Comparison of ENCODE assay signal across 1 cellular context in genomic region chr10:75191821-75192568, GRCh38.
TF ChIP-seq lines count a peak whose summit lies in the region.

No MANE protein-coding gene starts in this region.

TF ChIP-seq in K562, 482 proteins besides CTCF, POLR2A, EP300 and RAD21 (continued from another document and continues in another):
- no peak for TF ChIP-seq CHD7 (IDR thresholded peaks at IDR 0.05; ENCODE audit: low read depth, low read length)
- no peak for TF ChIP-seq RFX5 (IDR thresholded peaks at IDR 0.05; ENCODE audit: low read depth, low read length)
- TF ChIP-seq KDM2B (CRISPR knock-in tag; IDR thresholded peaks at IDR 0.05) = no peak
- TF ChIP-seq HSF4 (CRISPR knock-in tag; IDR thresholded peaks at IDR 0.05; ENCODE audit: borderline replicate concordance) = no peak
- TF ChIP-seq NUFIP1 (IDR thresholded peaks at IDR 0.05; ENCODE audit: partially characterized antibody) = no peak
- TF ChIP-seq ZNF778 (CRISPR knock-in tag; IDR thresholded peaks at IDR 0.05) = no peak
- TF ChIP-seq KAT7 (CRISPR knock-in tag; IDR thresholded peaks at IDR 0.05; ENCODE audit: borderline replicate concordance) = no peak
- TF ChIP-seq, protein P1, sequence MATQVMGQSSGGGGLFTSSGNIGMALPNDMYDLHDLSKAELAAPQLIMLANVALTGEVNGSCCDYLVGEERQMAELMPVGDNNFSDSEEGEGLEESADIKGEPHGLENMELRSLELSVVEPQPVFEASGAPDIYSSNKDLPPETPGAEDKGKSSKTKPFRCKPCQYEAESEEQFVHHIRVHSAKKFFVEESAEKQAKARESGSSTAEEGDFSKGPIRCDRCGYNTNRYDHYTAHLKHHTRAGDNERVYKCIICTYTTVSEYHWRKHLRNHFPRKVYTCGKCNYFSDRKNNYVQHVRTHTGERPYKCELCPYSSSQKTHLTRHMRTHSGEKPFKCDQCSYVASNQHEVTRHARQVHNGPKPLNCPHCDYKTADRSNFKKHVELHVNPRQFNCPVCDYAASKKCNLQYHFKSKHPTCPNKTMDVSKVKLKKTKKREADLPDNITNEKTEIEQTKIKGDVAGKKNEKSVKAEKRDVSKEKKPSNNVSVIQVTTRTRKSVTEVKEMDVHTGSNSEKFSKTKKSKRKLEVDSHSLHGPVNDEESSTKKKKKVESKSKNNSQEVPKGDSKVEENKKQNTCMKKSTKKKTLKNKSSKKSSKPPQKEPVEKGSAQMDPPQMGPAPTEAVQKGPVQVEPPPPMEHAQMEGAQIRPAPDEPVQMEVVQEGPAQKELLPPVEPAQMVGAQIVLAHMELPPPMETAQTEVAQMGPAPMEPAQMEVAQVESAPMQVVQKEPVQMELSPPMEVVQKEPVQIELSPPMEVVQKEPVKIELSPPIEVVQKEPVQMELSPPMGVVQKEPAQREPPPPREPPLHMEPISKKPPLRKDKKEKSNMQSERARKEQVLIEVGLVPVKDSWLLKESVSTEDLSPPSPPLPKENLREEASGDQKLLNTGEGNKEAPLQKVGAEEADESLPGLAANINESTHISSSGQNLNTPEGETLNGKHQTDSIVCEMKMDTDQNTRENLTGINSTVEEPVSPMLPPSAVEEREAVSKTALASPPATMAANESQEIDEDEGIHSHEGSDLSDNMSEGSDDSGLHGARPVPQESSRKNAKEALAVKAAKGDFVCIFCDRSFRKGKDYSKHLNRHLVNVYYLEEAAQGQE (CRISPR knock-in tag; IDR thresholded peaks at IDR 0.05; ENCODE audit: low read depth) = no peak
- no peak for TF ChIP-seq IRF9 (tag; IDR thresholded peaks at IDR 0.05)
- TF ChIP-seq TGIF2 (CRISPR knock-in tag; IDR thresholded peaks at IDR 0.05) = no peak
- no peak for TF ChIP-seq RBM17 (IDR thresholded peaks at IDR 0.05; ENCODE audit: borderline replicate concordance, low read depth, low read length)
- 0 out of 2 replicates have a peak, but pooled peaks have one; percentile 22 for TF ChIP-seq HLTF (IDR thresholded peaks at IDR 0.05)
- no peak; a peak in 1 of 4 replicates for TF ChIP-seq SRF (CRISPR knock-in tag; IDR thresholded peaks at IDR 0.05)
- TF ChIP-seq STAT5B (CRISPR knock-in tag; IDR thresholded peaks at IDR 0.05) = no peak
- TF ChIP-seq CREM (IDR thresholded peaks at IDR 0.05; ENCODE audit: low read depth) = peak; percentile 87
- TF ChIP-seq, protein P2, sequence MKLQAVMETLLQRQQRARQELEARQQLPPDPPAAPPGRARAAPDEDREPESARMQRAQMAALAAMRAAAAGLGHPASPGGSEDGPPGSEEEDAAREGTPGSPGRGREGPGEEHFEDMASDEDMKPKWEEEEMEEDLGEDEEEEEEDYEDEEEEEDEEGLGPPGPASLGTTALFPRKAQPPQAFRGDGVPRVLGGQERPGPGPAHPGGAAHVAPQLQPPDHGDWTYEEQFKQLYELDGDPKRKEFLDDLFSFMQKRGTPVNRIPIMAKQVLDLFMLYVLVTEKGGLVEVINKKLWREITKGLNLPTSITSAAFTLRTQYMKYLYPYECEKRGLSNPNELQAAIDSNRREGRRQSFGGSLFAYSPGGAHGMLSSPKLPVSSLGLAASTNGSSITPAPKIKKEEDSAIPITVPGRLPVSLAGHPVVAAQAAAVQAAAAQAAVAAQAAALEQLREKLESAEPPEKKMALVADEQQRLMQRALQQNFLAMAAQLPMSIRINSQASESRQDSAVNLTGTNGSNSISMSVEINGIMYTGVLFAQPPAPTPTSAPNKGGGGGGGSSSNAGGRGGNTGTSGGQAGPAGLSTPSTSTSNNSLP (IDR thresholded peaks at IDR 0.05; ENCODE audit: borderline replicate concordance, low read depth, low read length) = peak; percentile 69; the same call in 1 of the 2 replicates
- no peak for TF ChIP-seq MITF (IDR thresholded peaks at IDR 0.05)
- TF ChIP-seq FOXP1 (CRISPR knock-in tag; IDR thresholded peaks at IDR 0.05) = no peak
- peak; percentile 89 for TF ChIP-seq NEUROD1 (IDR thresholded peaks at IDR 0.05; ENCODE audit: borderline replicate concordance, low read depth, low read length, partially characterized antibody)
- TF ChIP-seq, protein P3, sequence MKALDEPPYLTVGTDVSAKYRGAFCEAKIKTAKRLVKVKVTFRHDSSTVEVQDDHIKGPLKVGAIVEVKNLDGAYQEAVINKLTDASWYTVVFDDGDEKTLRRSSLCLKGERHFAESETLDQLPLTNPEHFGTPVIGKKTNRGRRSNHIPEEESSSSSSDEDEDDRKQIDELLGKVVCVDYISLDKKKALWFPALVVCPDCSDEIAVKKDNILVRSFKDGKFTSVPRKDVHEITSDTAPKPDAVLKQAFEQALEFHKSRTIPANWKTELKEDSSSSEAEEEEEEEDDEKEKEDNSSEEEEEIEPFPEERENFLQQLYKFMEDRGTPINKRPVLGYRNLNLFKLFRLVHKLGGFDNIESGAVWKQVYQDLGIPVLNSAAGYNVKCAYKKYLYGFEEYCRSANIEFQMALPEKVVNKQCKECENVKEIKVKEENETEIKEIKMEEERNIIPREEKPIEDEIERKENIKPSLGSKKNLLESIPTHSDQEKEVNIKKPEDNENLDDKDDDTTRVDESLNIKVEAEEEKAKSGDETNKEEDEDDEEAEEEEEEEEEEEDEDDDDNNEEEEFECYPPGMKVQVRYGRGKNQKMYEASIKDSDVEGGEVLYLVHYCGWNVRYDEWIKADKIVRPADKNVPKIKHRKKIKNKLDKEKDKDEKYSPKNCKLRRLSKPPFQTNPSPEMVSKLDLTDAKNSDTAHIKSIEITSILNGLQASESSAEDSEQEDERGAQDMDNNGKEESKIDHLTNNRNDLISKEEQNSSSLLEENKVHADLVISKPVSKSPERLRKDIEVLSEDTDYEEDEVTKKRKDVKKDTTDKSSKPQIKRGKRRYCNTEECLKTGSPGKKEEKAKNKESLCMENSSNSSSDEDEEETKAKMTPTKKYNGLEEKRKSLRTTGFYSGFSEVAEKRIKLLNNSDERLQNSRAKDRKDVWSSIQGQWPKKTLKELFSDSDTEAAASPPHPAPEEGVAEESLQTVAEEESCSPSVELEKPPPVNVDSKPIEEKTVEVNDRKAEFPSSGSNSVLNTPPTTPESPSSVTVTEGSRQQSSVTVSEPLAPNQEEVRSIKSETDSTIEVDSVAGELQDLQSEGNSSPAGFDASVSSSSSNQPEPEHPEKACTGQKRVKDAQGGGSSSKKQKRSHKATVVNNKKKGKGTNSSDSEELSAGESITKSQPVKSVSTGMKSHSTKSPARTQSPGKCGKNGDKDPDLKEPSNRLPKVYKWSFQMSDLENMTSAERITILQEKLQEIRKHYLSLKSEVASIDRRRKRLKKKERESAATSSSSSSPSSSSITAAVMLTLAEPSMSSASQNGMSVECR (CRISPR knock-in tag; IDR thresholded peaks at IDR 0.05) = no peak
- TF ChIP-seq, protein P4, sequence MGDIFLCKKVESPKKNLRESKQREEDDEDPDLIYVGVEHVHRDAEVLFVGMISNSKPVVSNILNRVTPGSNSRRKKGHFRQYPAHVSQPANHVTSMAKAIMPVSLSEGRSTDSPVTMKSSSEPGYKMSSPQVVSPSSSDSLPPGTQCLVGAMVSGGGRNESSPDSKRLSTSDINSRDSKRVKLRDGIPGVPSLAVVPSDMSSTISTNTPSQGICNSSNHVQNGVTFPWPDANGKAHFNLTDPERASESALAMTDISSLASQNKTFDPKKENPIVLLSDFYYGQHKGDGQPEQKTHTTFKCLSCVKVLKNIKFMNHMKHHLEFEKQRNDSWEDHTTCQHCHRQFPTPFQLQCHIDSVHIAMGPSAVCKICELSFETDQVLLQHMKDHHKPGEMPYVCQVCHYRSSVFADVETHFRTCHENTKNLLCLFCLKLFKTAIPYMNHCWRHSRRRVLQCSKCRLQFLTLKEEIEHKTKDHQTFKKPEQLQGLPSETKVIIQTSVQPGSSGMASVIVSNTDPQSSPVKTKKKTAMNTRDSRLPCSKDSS (IDR thresholded peaks at IDR 0.05; ENCODE audit: low read depth, partially characterized antibody) = no peak
- TF ChIP-seq KDM5B (IDR thresholded peaks at IDR 0.05; ENCODE audit: insufficient replicate concordance, low read depth, low read length) = no peak
- TF ChIP-seq ZNF124 (CRISPR knock-in tag; IDR thresholded peaks at IDR 0.05) = no peak
- TF ChIP-seq TEAD4 (IDR thresholded peaks at IDR 0.05; ENCODE audit: low read length) = peak; percentile 67; the same call in 1 of the 2 replicates
- TF ChIP-seq TEAD4 (CRISPR knock-in tag; IDR thresholded peaks at IDR 0.05; ENCODE audit: borderline replicate concordance) = no peak
- TF ChIP-seq FOXK2 (conservative IDR thresholded peaks at IDR 0.05 in 1 of 2, IDR thresholded peaks at IDR 0.05 in 1 of 2; ENCODE audit: low read depth in 2 of 2) = peak; percentile 85 to 88
- TF ChIP-seq ATF1 (CRISPR knock-in tag; IDR thresholded peaks at IDR 0.05) = no peak
- peak; percentile 80 for TF ChIP-seq ATF1 (tag; IDR thresholded peaks at IDR 0.05)
- no peak for TF ChIP-seq SNRNP70 (optimal IDR thresholded peaks at IDR 0.05; ENCODE audit: low read depth, low read length)
- TF ChIP-seq NCOR1 (IDR thresholded peaks at IDR 0.05) = peak; percentile 74
